Comparison of ENCODE assay signal across 18 cellular contexts in the genomic region with DNA sequence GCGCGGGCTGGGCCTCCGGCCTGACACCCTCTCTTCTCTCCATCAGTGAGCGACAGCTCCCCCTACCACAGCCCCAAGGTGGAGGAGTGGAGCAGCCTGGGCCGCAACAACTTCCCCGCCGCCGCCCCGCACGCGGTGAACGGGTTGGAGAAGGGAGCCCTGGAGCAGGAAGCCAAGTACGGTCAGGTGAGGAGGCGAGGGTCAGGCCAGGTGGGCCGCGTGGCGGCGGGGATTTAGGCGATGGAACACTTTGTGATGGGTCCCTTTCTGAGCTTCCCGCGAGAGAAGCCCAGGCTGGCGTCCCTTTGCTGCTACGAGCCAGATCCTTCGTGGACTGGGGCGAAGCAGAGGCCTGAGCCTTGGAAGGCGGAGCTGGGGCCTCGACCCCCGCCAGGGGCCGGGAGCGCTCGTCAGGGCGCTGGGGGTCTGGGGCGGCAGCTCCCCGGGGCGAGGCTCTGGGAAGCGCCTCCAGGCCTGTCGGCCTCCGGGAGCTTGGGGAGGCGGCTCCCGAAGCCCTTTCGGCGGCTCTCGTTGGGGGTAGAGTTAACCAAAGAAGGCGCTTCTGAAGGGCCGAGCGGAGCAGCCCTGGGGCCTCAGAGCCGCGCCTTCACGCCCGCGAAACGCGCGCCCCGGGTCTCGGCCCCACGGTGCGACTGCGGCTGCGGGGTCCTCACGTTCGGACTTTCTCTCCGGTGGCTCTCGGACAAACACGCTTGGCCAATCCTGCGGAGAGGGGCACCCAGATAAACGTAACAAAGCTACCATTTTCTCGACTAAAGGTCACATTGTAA. TPM values are rescaled to one million over a fixed set of nuclear protein-coding genes. Genes with fewer than 3 reads are reported as not detected.
DNase-seq lines count a peak whose midpoint lies in the region; ATAC-seq and TF ChIP-seq lines count a peak whose summit lies in the region.
"Had no signal": no experiment of that assay in that cellular context is flagged by ENCODE, and none has a peak within 500 bp of the region (broad histone marks: within the 10 kb centered on the region; RNA-seq: fewer than 3 reads in every experiment).

No MANE protein-coding gene starts in this region.

- H3K4me1 Mint-ChIP-seq in glutamatergic neuron (ENCODE audit: low read depth, unreplicated experiment) = peaks cover 4% of the 10 kb centered on the region

- 19 to 27% methylated on average over 66 to 68 of the region's 68 CpGs for WGBS in aorta, 2 donors

- H3K27me3 ChIP-seq in NT2/D1 (ENCODE audit: insufficient read depth, insufficient read length) (peaks cover 66% of the 10 kb centered on the region), neuron (ENCODE audit: insufficient read depth, low read length) (peaks cover 81% of the 10 kb centered on the region), aorta (ENCODE audit: control insufficient read depth in 1 of 2, insufficient read depth in 2 of 2, low read length in 1 of 2) (peaks cover 0 to 3% of the 10 kb centered on the region in 2 donors)

- H3K4me1 ChIP-seq in NT2/D1 (ENCODE audit: insufficient read depth, insufficient read length) = no peaks in the 10 kb centered on the region
- peaks cover 21% of the 10 kb centered on the region for H3K4me1 ChIP-seq in neuron (ENCODE audit: insufficient read depth, low read length)
- no peaks in the 10 kb centered on the region for H3K4me1 ChIP-seq in aorta (ENCODE audit: control insufficient read depth in 1 of 2, insufficient read depth in 2 of 2, low read length in 2 of 2)

- H3K27ac ChIP-seq in aorta (ENCODE audit: low read depth in 1 of 2, low read length in 2 of 2) = no peak overlapping the region
- H3K27ac ChIP-seq: PC-9, tibial nerve, WERI-Rb-1 had no signal

- H3K36me3 Mint-ChIP-seq in glutamatergic neuron (ENCODE audit: unreplicated experiment) = no peaks in the 10 kb centered on the region

- ATAC-seq in aorta (ENCODE audit: low FRiP score) = no peak

- no peak overlapping the region for H3K27ac Mint-ChIP-seq in glutamatergic neuron (ENCODE audit: unreplicated experiment)
- H3K27ac Mint-ChIP-seq: activated naive CD4-positive, alpha-beta T cell treated with anti-CD3 and anti-CD28 coated beads, Interleukin-2, amount 10 ng/mL, durations not matched to agents 7 days and 5 days had no signal

- H3K4me3 Mint-ChIP-seq in glutamatergic neuron (ENCODE audit: unreplicated experiment) = peak overlapping the region; percentile 61
- H3K4me3 Mint-ChIP-seq: activated naive CD4-positive, alpha-beta T cell treated with anti-CD3 and anti-CD28 coated beads, Interleukin-2, amount 10 ng/mL, durations not matched to agents 7 days and 5 days had no signal

- no peak for TF ChIP-seq CTCF in glutamatergic neuron (IDR thresholded peaks at IDR 0.05; ENCODE audit: partially characterized antibody, unreplicated experiment)

- DNase-seq in DMS79 treated with DMSO at 0.1 percent for 48 hours (lab: John Stamatoyannopoulos, UW) (peak; percentile 85), NT2/D1 (ENCODE audit: low read depth, low spot score) (no peak), glutamatergic neuron (no peak), inferior parietal cortex (ENCODE audit: extremely low spot score) (no peak), foreskin melanocyte (no peak), aorta (no peak), NCI-H748 treated with DMSO at 0.1 percent for 48 hours (lab: John Stamatoyannopoulos, UW) (no peak)
- DNase-seq: activated naive CD4-positive, alpha-beta T cell treated with anti-CD3 and anti-CD28 coated beads, Interleukin-2, amount 10 ng/mL, durations not matched to agents 7 days and 5 days; erythroblast; hippocampal formation; KBM-7; PC-9; WERI-Rb-1 had no signal

- peak overlapping the region; percentile 13 for H2AFZ ChIP-seq in neuron (ENCODE audit: low read depth, low read length)
- H2AFZ ChIP-seq: PC-9 had no signal

- H3K9me3 Mint-ChIP-seq in glutamatergic neuron (ENCODE audit: unreplicated experiment) = peaks cover 2% of the 10 kb centered on the region

- H3K9me3 ChIP-seq in NT2/D1 (ENCODE audit: insufficient read depth, low read length) (no peaks in the 10 kb centered on the region), neuron (ENCODE audit: low read length) (no peaks in the 10 kb centered on the region), aorta (ENCODE audit: control insufficient read depth, low read length) (peaks cover 1% of the 10 kb centered on the region)
- H3K9me3 ChIP-seq: tibial nerve had no signal

- peak overlapping the region; percentile 42 for H3K4me3 ChIP-seq in NT2/D1 (ENCODE audit: insufficient read length, low read depth)
- H3K4me3 ChIP-seq in neuron (ENCODE audit: low read length) = no peak overlapping the region
- no peak overlapping the region for H3K4me3 ChIP-seq in aorta (ENCODE audit: low read length in 2 of 2)
- H3K4me3 ChIP-seq: PC-9 had no signal

- peak overlapping the region; percentile 56 for H3K9ac ChIP-seq in NT2/D1 (ENCODE audit: insufficient read length, low read depth)

- H3K27me3 Mint-ChIP-seq in glutamatergic neuron (ENCODE audit: unreplicated experiment) = peaks cover 31% of the 10 kb centered on the region

- no peaks in the 10 kb centered on the region for H3K36me3 ChIP-seq in NT2/D1 (ENCODE audit: insufficient read depth, insufficient read length, low read length)
- H3K36me3 ChIP-seq in neuron (ENCODE audit: insufficient read depth, low read length) = no peaks in the 10 kb centered on the region
- no peaks in the 10 kb centered on the region for H3K36me3 ChIP-seq in aorta (ENCODE audit: control insufficient read depth in 1 of 2, insufficient read depth in 2 of 2, low read length in 1 of 2)
- H3K36me3 ChIP-seq: tibial nerve, WERI-Rb-1 had no signal

- intact Hi-C loops in aorta (cut with DNase I) = loop anchor here in 1 of 2 donors (10.0 kb wide), 2 partner anchors 368 to 928 kb away; partner anchors contain the start of genes FOXA1 and TTC6

RNA-seq across cellular contexts. Expression of gene PAX9, which starts 5.0 kb away (rescaled TPM):
- total RNA-seq in glutamatergic neuron (ENCODE audit: unreplicated experiment) = not detected
- total RNA-seq in aorta = 1 to 10 TPM in 1 of 2 donors, under 1 TPM in 1; 0.48 to 3.4 TPM
- under 1 TPM; 0.28 to 0.50 TPM for polyA plus RNA-seq in aorta
- total RNA-seq: cardiac septum, mononuclear cell, pulmonary artery endothelial cell had no signal
